In the genomic region with DNA sequence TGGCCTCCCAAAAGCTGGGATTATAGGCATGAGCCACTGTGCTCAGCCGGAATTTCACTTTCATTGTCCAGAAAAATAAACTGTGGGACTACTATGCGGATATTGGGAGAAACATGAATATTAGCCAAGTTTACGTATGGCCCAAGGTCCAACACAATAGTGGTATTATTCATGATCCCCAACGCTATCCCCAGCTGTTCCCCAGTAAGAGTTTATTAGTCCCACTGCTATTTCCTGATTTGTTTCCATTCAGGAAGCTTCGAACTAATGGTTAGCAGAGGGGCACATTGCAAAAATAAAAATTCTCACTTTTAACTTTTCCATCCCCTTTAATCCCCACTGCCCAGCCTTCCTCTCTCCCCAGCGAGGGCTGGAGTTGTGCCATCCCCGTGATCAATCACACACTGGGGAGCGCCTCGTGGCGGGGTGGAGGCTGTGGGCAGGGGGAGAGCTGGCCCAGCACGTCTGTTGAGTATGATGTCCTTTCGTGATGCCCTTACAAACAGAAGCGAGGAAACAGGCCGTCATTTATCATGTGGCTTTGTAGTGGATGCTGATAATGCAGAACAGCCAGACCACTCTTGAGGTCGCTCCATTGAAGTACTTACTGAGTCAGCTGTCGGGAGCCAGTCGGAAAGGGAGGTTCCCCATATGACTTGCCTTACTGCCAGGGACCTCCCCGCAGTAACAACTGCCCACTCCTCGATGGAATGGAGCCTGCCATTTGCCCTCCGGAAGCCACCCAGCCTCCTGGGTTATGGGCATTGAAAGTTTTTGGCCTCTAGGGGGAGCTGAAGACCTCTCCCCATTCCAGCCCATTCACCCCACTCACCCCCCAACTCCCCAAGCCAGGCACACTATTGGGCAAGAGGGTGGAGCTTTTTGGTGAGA, we compare ENCODE assay signal across 9 cellular contexts.
DNase-seq lines count a peak whose midpoint lies in the region; TF ChIP-seq lines count a peak whose summit lies in the region.
"Had no signal": no experiment of that assay in that cellular context is flagged by ENCODE, and none has a peak within 500 bp of the region (broad histone marks: within the 10 kb centered on the region; RNA-seq: fewer than 3 reads in every experiment).

No MANE protein-coding gene starts in this region.

- no peak overlapping the region for H2BK120ac ChIP-seq in trophoblast cell (ENCODE audit: insufficient read depth, low read length, poor library complexity)

- no peak overlapping the region for H3K4me2 ChIP-seq in trophoblast cell (ENCODE audit: low read length)

- no peaks in the 10 kb centered on the region for H3K36me3 ChIP-seq in trophoblast cell (ENCODE audit: control insufficient read depth in 1 of 2, insufficient read depth in 2 of 2, low read length in 2 of 2)
- H3K36me3 ChIP-seq: transverse colon had no signal

- TF ChIP-seq CTCF in GM12872 (IDR thresholded peaks at IDR 0.05; ENCODE audit: insufficient read depth, low read depth, low read length) (peak; percentile 60), LNCAP (IDR thresholded peaks at IDR 0.05) (peak; percentile 47)

- intact Hi-C loops in activated CD4-positive, alpha-beta memory T cell treated with anti-CD3 and anti-CD28 coated beads for 36 hours (cut with micrococcal nuclease): no loop called here

- H3K18ac ChIP-seq in trophoblast cell (ENCODE audit: low read length): no peak overlapping the region

- H3K4me3 Mint-ChIP-seq in activated CD4-positive, alpha-beta memory T cell treated with anti-CD3 and anti-CD28 coated beads for 36 hours: no peak overlapping the region

- no peak overlapping the region for H3K4me3 ChIP-seq in trophoblast cell (ENCODE audit: low read depth, low read length)
- H3K4me3 ChIP-seq: transverse colon had no signal

- no peak overlapping the region for H4K8ac ChIP-seq in trophoblast cell (ENCODE audit: low read depth, low read length)

- H3K27me3 ChIP-seq in trophoblast cell (ENCODE audit: insufficient read depth, low read length): no peaks in the 10 kb centered on the region
- H3K27me3 ChIP-seq: transverse colon had no signal

- CTCF ChIA-PET in activated CD4-positive, alpha-beta memory T cell treated with anti-CD3 and anti-CD28 coated beads for 36 hours (lab: Charles Lee): interaction anchor here (0.6 to 1.6 kb wide), 2 partner anchors 10 to 752 kb away, joined by 3 to 4 read pairs; no protein-coding TSS in a partner anchor

- H3K4me1 Mint-ChIP-seq in activated CD4-positive, alpha-beta memory T cell treated with anti-CD3 and anti-CD28 coated beads for 36 hours (ENCODE audit: low read depth): no peaks in the 10 kb centered on the region

- H3K14ac ChIP-seq in trophoblast cell (ENCODE audit: low read length): no peak overlapping the region

- H2AK5ac ChIP-seq in trophoblast cell (ENCODE audit: low read length): no peak overlapping the region

- no peak overlapping the region for H3K27ac ChIP-seq in trophoblast cell (ENCODE audit: low read depth, low read length)
- H3K27ac ChIP-seq: transverse colon had no signal

- POLR2A ChIA-PET in activated CD4-positive, alpha-beta memory T cell treated with anti-CD3 and anti-CD28 coated beads for 36 hours (lab: Charles Lee): no interaction called here

- peak; percentile 95 to 96 for DNase-seq in dermis microvascular lymphatic vessel endothelial cell (ENCODE audit: low read depth in 2 of 2)
- peak; percentile 6 for DNase-seq in midbrain (lab: John Stamatoyannopoulos, UW)
- DNase-seq in trophoblast cell: no peak
- no peak for DNase-seq in glomerular visceral epithelial cell (ENCODE audit: extremely low spot score)
- DNase-seq in activated CD4-positive, alpha-beta memory T cell treated with anti-CD3 and anti-CD28 coated beads for 36 hours: no peak
- DNase-seq: NCI-H1048, transverse colon had no signal

- H3K4me1 ChIP-seq in trophoblast cell (ENCODE audit: control insufficient read depth in 1 of 2, insufficient read depth in 2 of 2, low read length in 2 of 2): peaks cover 2 to 3% of the 10 kb centered on the region in 2 experiments
- H3K4me1 ChIP-seq: transverse colon had no signal

- no peak overlapping the region for H2BK5ac ChIP-seq in trophoblast cell (ENCODE audit: low read depth, low read length, poor library complexity)

- H3K36me3 Mint-ChIP-seq in activated CD4-positive, alpha-beta memory T cell treated with anti-CD3 and anti-CD28 coated beads for 36 hours: no peaks in the 10 kb centered on the region

- no peaks in the 10 kb centered on the region for H3K9me3 ChIP-seq in trophoblast cell (ENCODE audit: insufficient read depth, low read depth, low read length)
- H3K9me3 ChIP-seq: transverse colon had no signal

- H3K9ac ChIP-seq in trophoblast cell (ENCODE audit: low read length): no peak overlapping the region

- no peak overlapping the region for H4K91ac ChIP-seq in trophoblast cell (ENCODE audit: low read depth, low read length)

- H3K23ac ChIP-seq in trophoblast cell (ENCODE audit: low read length): no peak overlapping the region

- H3K4ac ChIP-seq in trophoblast cell (ENCODE audit: low read depth, low read length): no peak overlapping the region

- peaks cover 2% of the 10 kb centered on the region for H3K79me1 ChIP-seq in trophoblast cell (ENCODE audit: low read length)

- H3K27ac Mint-ChIP-seq in activated CD4-positive, alpha-beta memory T cell treated with anti-CD3 and anti-CD28 coated beads for 36 hours: no peak overlapping the region

- H3K27me3 Mint-ChIP-seq in activated CD4-positive, alpha-beta memory T cell treated with anti-CD3 and anti-CD28 coated beads for 36 hours: no peaks in the 10 kb centered on the region

- no peaks in the 10 kb centered on the region for H3K9me3 Mint-ChIP-seq in activated CD4-positive, alpha-beta memory T cell treated with anti-CD3 and anti-CD28 coated beads for 36 hours

- WGBS in trophoblast cell (ENCODE audit: extremely low coverage, insufficient coverage, insufficient read length): no CpG with 5 or more reads among the region's 20 CpGs

- H2BK12ac ChIP-seq in trophoblast cell (ENCODE audit: low read length): no peak overlapping the region

- H2AFZ ChIP-seq in trophoblast cell (ENCODE audit: insufficient read depth, low read length, poor library complexity): no peak overlapping the region

- no peaks in the 10 kb centered on the region for H3K79me2 ChIP-seq in trophoblast cell (ENCODE audit: control insufficient read depth, insufficient read depth, low read length, poor library complexity)

- H4K12ac ChIP-seq in trophoblast cell (ENCODE audit: low read depth, low read length): no peak overlapping the region

Comparison
In these comparisons a context has a peak if more than half of its experiments do, and no peak if none do; other contexts are left out.
1. DNase-seq: peak in dermis microvascular lymphatic vessel endothelial cell (2 of 2) and midbrain (single experiment); none in trophoblast cell (0 of 2), glomerular visceral epithelial cell (single experiment) and activated CD4-positive, alpha-beta memory T cell treated with anti-CD3 and anti-CD28 coated beads for 36 hours (single experiment).